Comparison of ENCODE assay signal across 1 cellular context in the genomic region with DNA sequence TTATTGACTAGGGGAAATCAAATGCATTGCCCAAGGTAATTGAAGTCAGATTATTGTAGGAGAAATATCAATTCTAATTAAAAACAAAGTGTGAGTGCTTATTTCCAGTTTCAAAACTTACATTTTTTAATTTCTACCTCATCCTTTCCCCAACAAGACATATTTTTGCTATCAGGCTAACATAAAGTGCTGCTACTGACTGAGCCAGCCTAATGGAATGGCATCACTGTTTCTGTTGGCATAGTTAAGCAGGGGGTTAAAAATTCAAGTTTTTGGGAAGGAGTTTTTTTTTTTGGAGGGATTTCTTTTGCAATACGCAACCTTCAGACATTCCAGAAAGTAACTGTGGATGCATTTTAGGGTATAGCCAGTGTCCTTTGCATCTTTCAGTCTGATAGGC.
TF ChIP-seq lines count a peak whose summit lies in the region.

No MANE protein-coding gene starts in this region.

TF ChIP-seq in IMR-90, 13 proteins besides CTCF, POLR2A, EP300 and RAD21:
- TF ChIP-seq FOS (IDR thresholded peaks at IDR 0.05; ENCODE audit: low read depth, low read length) (no peak), MXI1 (IDR thresholded peaks at IDR 0.05; ENCODE audit: borderline replicate concordance, low read depth, low read length) (no peak), BHLHE40 (IDR thresholded peaks at IDR 0.05; ENCODE audit: low read depth, low read length) (no peak), MAFK (IDR thresholded peaks at IDR 0.05; ENCODE audit: low read depth, low read length) (no peak), RCOR1 (IDR thresholded peaks at IDR 0.05; ENCODE audit: insufficient replicate concordance, low read length) (no peak), MAZ (IDR thresholded peaks at IDR 0.05; ENCODE audit: borderline replicate concordance, low read depth, low read length) (no peak)
